9 cellular contexts compared by ENCODE assay signal in genomic region chr13:95643471-95643813, GRCh38. TPM values are rescaled to one million over a fixed set of nuclear protein-coding genes. Genes with fewer than 3 reads are reported as not detected.
DNase-seq lines count a peak whose midpoint lies in the region; FAIRE-seq lines count a peak whose summit lies in the region.
"Had no signal": no experiment of that assay in that cellular context is flagged by ENCODE, and none has a peak within 500 bp of the region (broad histone marks: within the 10 kb centered on the region; RNA-seq: fewer than 3 reads in every experiment).

No MANE protein-coding gene starts in this region.

- H3K4me3 ChIP-seq in H7 (ENCODE audit: insufficient read depth, low read depth, low read length) (peak overlapping the region; percentile 77), subcutaneous abdominal adipose tissue (ENCODE audit: low read depth in 1 of 5, low read length in 5 of 5) (peak overlapping the region; percentile 51 to 73 (median 66))

- no peaks in the 10 kb centered on the region for H3K36me3 Mint-ChIP-seq in activated naive CD8-positive, alpha-beta T cell
- no peaks in the 10 kb centered on the region for H3K36me3 Mint-ChIP-seq in immature natural killer cell

- H3K27me3 Mint-ChIP-seq in activated naive CD8-positive, alpha-beta T cell, result peaks cover 21% of the 10 kb centered on the region
- H3K27me3 Mint-ChIP-seq in immature natural killer cell (ENCODE audit: low read depth in 3 of 3), result peaks cover 9 to 19% (median 13%) of the 10 kb centered on the region in 3 donors

- DNase-seq in A172 (ENCODE audit: low spot score), result peak; percentile 27
- DNase-seq in H7, result no peak
- no peak for DNase-seq in immature natural killer cell
- DNase-seq in RCC 7860 (ENCODE audit: low spot score), result no peak
- no peak for DNase-seq in NCI-H774 (lab: John Stamatoyannopoulos, UW)
- DNase-seq in KG1 (lab: John Stamatoyannopoulos, UW), result no peak

- H3K4me1 ChIP-seq in subcutaneous abdominal adipose tissue (ENCODE audit: control insufficient read depth in 5 of 5, insufficient read depth in 5 of 5, low read length in 5 of 5), result peaks cover 0 to 30% (median 25%) of the 10 kb centered on the region in 5 donors

- peak overlapping the region in 1 of 5 donors; percentile 28 for H3K9ac ChIP-seq in subcutaneous abdominal adipose tissue (ENCODE audit: low read length in 5 of 5)

- H3K27ac Mint-ChIP-seq in activated naive CD8-positive, alpha-beta T cell, result no peak overlapping the region
- H3K27ac Mint-ChIP-seq in immature natural killer cell, result no peak overlapping the region

- H3K36me3 ChIP-seq in H7 (replicated peaks; ENCODE audit: control insufficient read depth, insufficient read depth, low read length), result peaks cover 1% of the 10 kb centered on the region
- H3K36me3 ChIP-seq in subcutaneous abdominal adipose tissue (ENCODE audit: control insufficient read depth in 5 of 5, insufficient read depth in 5 of 5, low read length in 5 of 5), result no peaks in the 10 kb centered on the region

- peaks cover 9% of the 10 kb centered on the region for H3K4me1 Mint-ChIP-seq in activated naive CD8-positive, alpha-beta T cell (ENCODE audit: low read depth)
- H3K4me1 Mint-ChIP-seq in immature natural killer cell, result peaks cover 8 to 16% of the 10 kb centered on the region in 2 donors

- H3K27me3 ChIP-seq in H7 (ENCODE audit: control insufficient read depth, insufficient read depth, low read length) (peaks cover 2% of the 10 kb centered on the region), subcutaneous abdominal adipose tissue (ENCODE audit: control insufficient read depth in 5 of 5, insufficient read depth in 4 of 5, low read length in 5 of 5) (peaks cover 5 to 21% (median 16%) of the 10 kb centered on the region in 5 donors)

- H3K4me3 Mint-ChIP-seq in activated naive CD8-positive, alpha-beta T cell, result peak overlapping the region; percentile 60
- H3K4me3 Mint-ChIP-seq in immature natural killer cell, result peak overlapping the region in 3 of 5 donors; percentile 6 to 52 (median 42)

- no peak for FAIRE-seq in RCC 7860 (lab: Jason Lieb, UNC)
- FAIRE-seq: endometrium had no signal

- H3K27ac ChIP-seq in subcutaneous abdominal adipose tissue (ENCODE audit: low read depth, low read length), result no peak overlapping the region

- no peaks in the 10 kb centered on the region for H3K9me3 Mint-ChIP-seq in activated naive CD8-positive, alpha-beta T cell (ENCODE audit: low read depth)
- H3K9me3 Mint-ChIP-seq in immature natural killer cell, result no peaks in the 10 kb centered on the region

- no peaks in the 10 kb centered on the region for H3K9me3 ChIP-seq in subcutaneous abdominal adipose tissue (ENCODE audit: control insufficient read depth in 5 of 5, low read length in 5 of 5)

RNA-seq across cellular contexts. Expression of gene DZIP1, which starts 1.1 kb away (rescaled TPM):
- 23.0 and 35.0 TPM in 2 replicates for total RNA-seq in A172 (2014; rRNA removed; shearing (Covaris generic))
- 21.4 and 22.9 TPM in 2 replicates for total RNA-seq in H7 (2014; rRNA removed; shearing (Covaris generic))
- polyA plus RNA-seq in immature natural killer cell, result not detected

RNA-seq across cellular contexts. Expression of gene DNAJC3, which starts 33.5 kb away (rescaled TPM):
- 35.9 and 39.0 TPM in 2 replicates for total RNA-seq in A172 (2014; rRNA removed; shearing (Covaris generic))
- total RNA-seq in H7 (2014; rRNA removed; shearing (Covaris generic)), result 14.0 and 18.7 TPM in 2 replicates
- 10 to 100 TPM; 19.8 to 27.5 (median 20.5) TPM for polyA plus RNA-seq in immature natural killer cell
